26 cellular contexts compared by ENCODE assay signal in genomic region chr5:115319007-115319406, GRCh38.
"Had no signal": no experiment of that assay in that cellular context is flagged by ENCODE, and none has a peak within 500 bp of the region (broad histone marks: within the 10 kb centered on the region; RNA-seq: fewer than 3 reads in every experiment).

No MANE protein-coding gene starts in this region.

- H3K9me3 ChIP-seq: ascending aorta, breast epithelium had no signal

- DNase-seq: activated CD4-positive, alpha-beta memory T cell treated with anti-CD3 and anti-CD28 coated beads, Interleukin-2, amount 10 ng/mL, durations not matched to agents 7 days and 5 days; activated CD4-positive, alpha-beta T cell treated with anti-CD3 and anti-CD28 coated beads for 1 hour; activated CD4-positive, alpha-beta T cell treated with anti-CD3 and anti-CD28 coated beads for 4 hours; activated CD4-positive, alpha-beta T cell treated with anti-CD3 and anti-CD28 coated beads, Interleukin-2, amount 10 ng/mL, durations not matched to agents 7 days and 5 days; activated CD4-positive, alpha-beta T cell treated with anti-CD3 and anti-CD28 coated beads, Interleukin-2, amount 50 U/mL, for 4 hours; activated CD8-positive, alpha-beta memory T cell treated with anti-CD3 and anti-CD28 coated beads, Interleukin-2, amount 50 U/mL, for 48 hours; activated gamma-delta T cell; activated naive CD4-positive, alpha-beta T cell; activated naive CD4-positive, alpha-beta T cell treated with anti-CD3 and anti-CD28 coated beads, Interleukin-2, amount 10 ng/mL, durations not matched to agents 7 days and 5 days; activated naive CD8-positive, alpha-beta T cell treated with anti-CD3 and anti-CD28 coated beads, Interleukin-2, amount 10 ng/mL, durations not matched to agents 7 days and 5 days; activated T-cell treated with anti-CD3 and anti-CD28 coated beads for 4 hours; activated T-cell treated with anti-CD3 and anti-CD28 coated beads, Interleukin-2, amount 50 U/mL, for 24 hours; activated T-cell treated with anti-CD3 and anti-CD28 coated beads, Interleukin-2, amount 50 U/mL, for 72 hours; caudate nucleus; cortex of kidney; dermis blood vessel endothelial cell; effector CD4-positive, alpha-beta T cell; foreskin fibroblast; head of caudate nucleus; T-helper 2 cell had no signal

- ATAC-seq: activated naive CD4-positive, alpha-beta T cell treated with anti-CD3 and anti-CD28 coated beads, Interleukin-2, amount 50 U/mL, for 72 hours; activated T-cell treated with anti-CD3 and anti-CD28 coated beads, Interleukin-2, amount 50 U/mL, for 72 hours; esophagus mucosa; WTC11 had no signal

- H3K36me3 ChIP-seq: ascending aorta, breast epithelium had no signal

- H3K4me1 ChIP-seq: ascending aorta, breast epithelium had no signal

- H3K4me3 ChIP-seq: ascending aorta, breast epithelium had no signal

- H3K27me3 ChIP-seq: ascending aorta, breast epithelium had no signal

- H3K27ac ChIP-seq: ascending aorta, breast epithelium, VCaP had no signal
